Comparison of ENCODE assay signal across 2 cellular contexts in the genomic region with DNA sequence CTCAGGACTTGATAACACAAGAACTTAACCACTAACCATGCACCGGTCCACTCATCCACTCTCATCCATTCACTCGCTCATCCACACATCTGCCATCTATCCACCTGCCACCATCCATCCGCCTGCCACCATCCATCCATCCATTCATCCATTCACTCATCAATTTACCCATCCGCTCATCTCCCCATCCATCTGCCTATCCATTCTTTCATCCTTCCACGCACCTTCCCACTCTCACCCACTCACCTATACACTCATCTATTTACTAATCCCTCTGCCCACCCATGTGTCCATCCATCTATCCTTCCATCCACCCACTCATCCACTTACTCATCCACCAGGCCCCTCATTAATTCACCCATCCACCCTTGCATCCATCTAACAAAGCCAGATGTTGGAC.
A peak's percentile ranks its signal among the peaks of the same experiment; 100 is the strongest.
TF ChIP-seq lines count a peak whose summit lies in the region.

No MANE protein-coding gene starts in this region.

TF ChIP-seq in HepG2, 621 proteins besides CTCF, POLR2A, EP300 and RAD21 (continued from another document):
- TF ChIP-seq, protein P1, sequence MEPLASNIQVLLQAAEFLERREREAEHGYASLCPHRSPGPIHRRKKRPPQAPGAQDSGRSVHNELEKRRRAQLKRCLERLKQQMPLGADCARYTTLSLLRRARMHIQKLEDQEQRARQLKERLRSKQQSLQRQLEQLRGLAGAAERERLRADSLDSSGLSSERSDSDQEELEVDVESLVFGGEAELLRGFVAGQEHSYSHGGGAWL (CRISPR knock-in tag; IDR thresholded peaks at IDR 0.05), result no peak
- TF ChIP-seq, protein P2, sequence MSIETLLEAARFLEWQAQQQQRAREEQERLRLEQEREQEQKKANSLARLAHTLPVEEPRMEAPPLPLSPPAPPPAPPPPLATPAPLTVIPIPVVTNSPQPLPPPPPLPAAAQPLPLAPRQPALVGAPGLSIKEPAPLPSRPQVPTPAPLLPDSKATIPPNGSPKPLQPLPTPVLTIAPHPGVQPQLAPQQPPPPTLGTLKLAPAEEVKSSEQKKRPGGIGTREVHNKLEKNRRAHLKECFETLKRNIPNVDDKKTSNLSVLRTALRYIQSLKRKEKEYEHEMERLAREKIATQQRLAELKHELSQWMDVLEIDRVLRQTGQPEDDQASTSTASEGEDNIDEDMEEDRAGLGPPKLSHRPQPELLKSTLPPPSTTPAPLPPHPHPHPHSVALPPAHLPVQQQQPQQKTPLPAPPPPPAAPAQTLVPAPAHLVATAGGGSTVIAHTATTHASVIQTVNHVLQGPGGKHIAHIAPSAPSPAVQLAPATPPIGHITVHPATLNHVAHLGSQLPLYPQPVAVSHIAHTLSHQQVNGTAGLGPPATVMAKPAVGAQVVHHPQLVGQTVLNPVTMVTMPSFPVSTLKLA (IDR thresholded peaks at IDR 0.05), result 0 out of 2 replicates have a peak, but pooled peaks have one; percentile 16

TF ChIP-seq in WTC11, 78 proteins besides CTCF, POLR2A, EP300 and RAD21 (continued from another document):
- TF ChIP-seq, protein P3, sequence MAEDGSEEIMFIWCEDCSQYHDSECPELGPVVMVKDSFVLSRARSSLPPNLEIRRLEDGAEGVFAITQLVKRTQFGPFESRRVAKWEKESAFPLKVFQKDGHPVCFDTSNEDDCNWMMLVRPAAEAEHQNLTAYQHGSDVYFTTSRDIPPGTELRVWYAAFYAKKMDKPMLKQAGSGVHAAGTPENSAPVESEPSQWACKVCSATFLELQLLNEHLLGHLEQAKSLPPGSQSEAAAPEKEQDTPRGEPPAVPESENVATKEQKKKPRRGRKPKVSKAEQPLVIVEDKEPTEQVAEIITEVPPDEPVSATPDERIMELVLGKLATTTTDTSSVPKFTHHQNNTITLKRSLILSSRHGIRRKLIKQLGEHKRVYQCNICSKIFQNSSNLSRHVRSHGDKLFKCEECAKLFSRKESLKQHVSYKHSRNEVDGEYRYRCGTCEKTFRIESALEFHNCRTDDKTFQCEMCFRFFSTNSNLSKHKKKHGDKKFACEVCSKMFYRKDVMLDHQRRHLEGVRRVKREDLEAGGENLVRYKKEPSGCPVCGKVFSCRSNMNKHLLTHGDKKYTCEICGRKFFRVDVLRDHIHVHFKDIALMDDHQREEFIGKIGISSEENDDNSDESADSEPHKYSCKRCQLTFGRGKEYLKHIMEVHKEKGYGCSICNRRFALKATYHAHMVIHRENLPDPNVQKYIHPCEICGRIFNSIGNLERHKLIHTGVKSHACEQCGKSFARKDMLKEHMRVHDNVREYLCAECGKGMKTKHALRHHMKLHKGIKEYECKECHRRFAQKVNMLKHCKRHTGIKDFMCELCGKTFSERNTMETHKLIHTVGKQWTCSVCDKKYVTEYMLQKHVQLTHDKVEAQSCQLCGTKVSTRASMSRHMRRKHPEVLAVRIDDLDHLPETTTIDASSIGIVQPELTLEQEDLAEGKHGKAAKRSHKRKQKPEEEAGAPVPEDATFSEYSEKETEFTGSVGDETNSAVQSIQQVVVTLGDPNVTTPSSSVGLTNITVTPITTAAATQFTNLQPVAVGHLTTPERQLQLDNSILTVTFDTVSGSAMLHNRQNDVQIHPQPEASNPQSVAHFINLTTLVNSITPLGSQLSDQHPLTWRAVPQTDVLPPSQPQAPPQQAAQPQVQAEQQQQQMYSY (CRISPR knock-in tag; IDR thresholded peaks at IDR 0.05), result no peak
- TF ChIP-seq ZNF423 (CRISPR knock-in tag; IDR thresholded peaks at IDR 0.05) (no peak), EMX1 (CRISPR knock-in tag; IDR thresholded peaks at IDR 0.05) (no peak), SMAD4 (CRISPR knock-in tag; IDR thresholded peaks at IDR 0.05) (no peak), PRRX2 (CRISPR knock-in tag; IDR thresholded peaks at IDR 0.05) (no peak), ZNF232 (CRISPR knock-in tag; IDR thresholded peaks at IDR 0.05) (no peak), FOXP1 (CRISPR knock-in tag; IDR thresholded peaks at IDR 0.05; ENCODE audit: borderline replicate concordance) (no peak), KAT7 (CRISPR knock-in tag; IDR thresholded peaks at IDR 0.05; ENCODE audit: borderline replicate concordance) (no peak), ATF1 (CRISPR knock-in tag; IDR thresholded peaks at IDR 0.05) (no peak)
- TF ChIP-seq, protein P4, sequence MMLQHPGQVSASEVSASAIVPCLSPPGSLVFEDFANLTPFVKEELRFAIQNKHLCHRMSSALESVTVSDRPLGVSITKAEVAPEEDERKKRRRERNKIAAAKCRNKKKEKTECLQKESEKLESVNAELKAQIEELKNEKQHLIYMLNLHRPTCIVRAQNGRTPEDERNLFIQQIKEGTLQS (CRISPR knock-in tag; conservative IDR thresholded peaks at IDR 0.05), result no peak
- TF ChIP-seq, protein P5, sequence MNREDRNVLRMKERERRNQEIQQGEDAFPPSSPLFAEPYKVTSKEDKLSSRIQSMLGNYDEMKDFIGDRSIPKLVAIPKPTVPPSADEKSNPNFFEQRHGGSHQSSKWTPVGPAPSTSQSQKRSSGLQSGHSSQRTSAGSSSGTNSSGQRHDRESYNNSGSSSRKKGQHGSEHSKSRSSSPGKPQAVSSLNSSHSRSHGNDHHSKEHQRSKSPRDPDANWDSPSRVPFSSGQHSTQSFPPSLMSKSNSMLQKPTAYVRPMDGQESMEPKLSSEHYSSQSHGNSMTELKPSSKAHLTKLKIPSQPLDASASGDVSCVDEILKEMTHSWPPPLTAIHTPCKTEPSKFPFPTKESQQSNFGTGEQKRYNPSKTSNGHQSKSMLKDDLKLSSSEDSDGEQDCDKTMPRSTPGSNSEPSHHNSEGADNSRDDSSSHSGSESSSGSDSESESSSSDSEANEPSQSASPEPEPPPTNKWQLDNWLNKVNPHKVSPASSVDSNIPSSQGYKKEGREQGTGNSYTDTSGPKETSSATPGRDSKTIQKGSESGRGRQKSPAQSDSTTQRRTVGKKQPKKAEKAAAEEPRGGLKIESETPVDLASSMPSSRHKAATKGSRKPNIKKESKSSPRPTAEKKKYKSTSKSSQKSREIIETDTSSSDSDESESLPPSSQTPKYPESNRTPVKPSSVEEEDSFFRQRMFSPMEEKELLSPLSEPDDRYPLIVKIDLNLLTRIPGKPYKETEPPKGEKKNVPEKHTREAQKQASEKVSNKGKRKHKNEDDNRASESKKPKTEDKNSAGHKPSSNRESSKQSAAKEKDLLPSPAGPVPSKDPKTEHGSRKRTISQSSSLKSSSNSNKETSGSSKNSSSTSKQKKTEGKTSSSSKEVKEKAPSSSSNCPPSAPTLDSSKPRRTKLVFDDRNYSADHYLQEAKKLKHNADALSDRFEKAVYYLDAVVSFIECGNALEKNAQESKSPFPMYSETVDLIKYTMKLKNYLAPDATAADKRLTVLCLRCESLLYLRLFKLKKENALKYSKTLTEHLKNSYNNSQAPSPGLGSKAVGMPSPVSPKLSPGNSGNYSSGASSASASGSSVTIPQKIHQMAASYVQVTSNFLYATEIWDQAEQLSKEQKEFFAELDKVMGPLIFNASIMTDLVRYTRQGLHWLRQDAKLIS (CRISPR knock-in tag; IDR thresholded peaks at IDR 0.05; ENCODE audit: borderline replicate concordance), result no peak
- TF ChIP-seq, protein P6, sequence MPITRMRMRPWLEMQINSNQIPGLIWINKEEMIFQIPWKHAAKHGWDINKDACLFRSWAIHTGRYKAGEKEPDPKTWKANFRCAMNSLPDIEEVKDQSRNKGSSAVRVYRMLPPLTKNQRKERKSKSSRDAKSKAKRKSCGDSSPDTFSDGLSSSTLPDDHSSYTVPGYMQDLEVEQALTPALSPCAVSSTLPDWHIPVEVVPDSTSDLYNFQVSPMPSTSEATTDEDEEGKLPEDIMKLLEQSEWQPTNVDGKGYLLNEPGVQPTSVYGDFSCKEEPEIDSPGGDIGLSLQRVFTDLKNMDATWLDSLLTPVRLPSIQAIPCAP (CRISPR knock-in tag; IDR thresholded peaks at IDR 0.05), result no peak
